19 cellular contexts compared by ENCODE assay signal in genomic region chr13:96450635-96451034, GRCh38.
DNase-seq lines count a peak whose midpoint lies in the region; ATAC-seq and TF ChIP-seq lines count a peak whose summit lies in the region.
"Had no signal": no experiment of that assay in that cellular context is flagged by ENCODE, and none has a peak within 500 bp of the region (broad histone marks: within the 10 kb centered on the region; RNA-seq: fewer than 3 reads in every experiment).

No MANE protein-coding gene starts in this region.

- no peak for TF ChIP-seq CTCF in right atrium auricular region (IDR thresholded peaks at IDR 0.05)
- no peak for TF ChIP-seq CTCF in endodermal cell (conservative IDR thresholded peaks at IDR 0.05)

- no peaks in the 10 kb centered on the region for H3K27me3 ChIP-seq in right atrium auricular region
- H3K27me3 ChIP-seq in endocrine pancreas (ENCODE audit: control insufficient read depth, insufficient read depth, low read length), result no peaks in the 10 kb centered on the region
- no peaks in the 10 kb centered on the region for H3K27me3 ChIP-seq in endodermal cell (ENCODE audit: control insufficient read depth, insufficient read depth, low read length, poor library complexity, severe bottlenecking)
- H3K27me3 ChIP-seq: BLaER1 treated with 17β-estradiol and CSF1 and Interleukin-3, amounts not matched to agents 10 nM and 100 nM had no signal

- H3K4me3 Mint-ChIP-seq in endodermal cell, result no peak overlapping the region
- H3K4me3 Mint-ChIP-seq: B cell; CD4-positive, alpha-beta T cell; CD8-positive, alpha-beta T cell had no signal

- intact Hi-C loops in left ventricle myocardium superior (cut with micrococcal nuclease), result no loop called here

- no peak overlapping the region for H3K27ac Mint-ChIP-seq in endodermal cell
- H3K27ac Mint-ChIP-seq: B cell; CD4-positive, alpha-beta T cell; CD8-positive, alpha-beta T cell had no signal

- H3K27ac ChIP-seq in right atrium auricular region (no peak overlapping the region), endodermal cell (ENCODE audit: low read depth, low read length) (no peak overlapping the region)
- H3K27ac ChIP-seq: BLaER1 treated with 17β-estradiol and CSF1 and Interleukin-3, amounts not matched to agents 10 nM and 100 nM; C4-2B had no signal

- H3K36me3 ChIP-seq in right atrium auricular region (no peaks in the 10 kb centered on the region), endocrine pancreas (ENCODE audit: control insufficient read depth, insufficient read depth, low read length) (no peaks in the 10 kb centered on the region), endodermal cell (ENCODE audit: control insufficient read depth, insufficient read depth, low read length) (no peaks in the 10 kb centered on the region)
- H3K36me3 ChIP-seq: BLaER1 treated with 17β-estradiol and CSF1 and Interleukin-3, amounts not matched to agents 10 nM and 100 nM had no signal

- H3K9me3 ChIP-seq in right atrium auricular region (no peaks in the 10 kb centered on the region), endocrine pancreas (ENCODE audit: control insufficient read depth, low read length) (no peaks in the 10 kb centered on the region), endodermal cell (ENCODE audit: control insufficient read depth, low read length) (no peaks in the 10 kb centered on the region)
- H3K9me3 ChIP-seq: BLaER1 treated with 17β-estradiol and CSF1 and Interleukin-3, amounts not matched to agents 10 nM and 100 nM; Caco-2 had no signal

- peaks cover 9% of the 10 kb centered on the region for H3K4me1 Mint-ChIP-seq in endodermal cell
- H3K4me1 Mint-ChIP-seq: B cell had no signal

- ATAC-seq in left ventricle myocardium superior (peak; percentile 48), left lobe of liver (peak; percentile 59)
- ATAC-seq: CD8-positive, alpha-beta T cell had no signal

- no peak overlapping the region for H3K4me3 ChIP-seq in right atrium auricular region
- H3K4me3 ChIP-seq in endocrine pancreas (ENCODE audit: control insufficient read depth, insufficient read depth, low read length), result peak overlapping the region; percentile 7
- no peak overlapping the region for H3K4me3 ChIP-seq in endodermal cell (ENCODE audit: low read length)
- H3K4me3 ChIP-seq: BLaER1 treated with 17β-estradiol and CSF1 and Interleukin-3, amounts not matched to agents 10 nM and 100 nM had no signal

- 80 to 90% methylated on average over 2 of the region's 2 CpGs for WGBS in endodermal cell (ENCODE audit: insufficient coverage in 1 of 2, insufficient read length in 1 of 2), 2 experiments

- peaks cover 2% of the 10 kb centered on the region for H3K27me3 Mint-ChIP-seq in endodermal cell (ENCODE audit: insufficient read depth)
- H3K27me3 Mint-ChIP-seq: B cell; CD4-positive, alpha-beta T cell had no signal

- no peaks in the 10 kb centered on the region for H3K4me1 ChIP-seq in right atrium auricular region
- H3K4me1 ChIP-seq in endocrine pancreas (ENCODE audit: control insufficient read depth, insufficient read depth, low read length), result peaks cover 10% of the 10 kb centered on the region
- no peaks in the 10 kb centered on the region for H3K4me1 ChIP-seq in endodermal cell (ENCODE audit: control insufficient read depth, insufficient read depth, low read length)
- H3K4me1 ChIP-seq: BLaER1 treated with 17β-estradiol and CSF1 and Interleukin-3, amounts not matched to agents 10 nM and 100 nM; Caco-2 had no signal

- H3K9me3 Mint-ChIP-seq in endodermal cell, result no peaks in the 10 kb centered on the region

- H3K36me3 Mint-ChIP-seq in endodermal cell (ENCODE audit: low read depth), result no peaks in the 10 kb centered on the region
- H3K36me3 Mint-ChIP-seq: CD8-positive, alpha-beta T cell had no signal

- peak; percentile 4 for DNase-seq in NCI-H510A treated with DMSO at 0.1 percent for 48 hours (lab: John Stamatoyannopoulos, UW)
- DNase-seq in NCI-H510A (lab: John Stamatoyannopoulos, UW), result no peak
- no peak for DNase-seq in left ventricle myocardium superior
- DNase-seq in right atrium auricular region (ENCODE audit: low spot score), result no peak
- DNase-seq in left lobe of liver (ENCODE audit: low spot score), result no peak
- no peak for DNase-seq in endodermal cell
- DNase-seq in activated naive CD4-positive, alpha-beta T cell treated with Interleukin-2 at 50 U/mL for 16 hours, result no peak
- DNase-seq: 8988T; AML-193; Caco-2; Calu3; CD4-positive, alpha-beta T cell; CD8-positive, alpha-beta T cell; DMS79 treated with DMSO at 0.1 percent for 48 hours; GF-D8 had no signal

- H3K9ac ChIP-seq in endocrine pancreas (ENCODE audit: control insufficient read depth, insufficient read depth, low read length), result no peak overlapping the region
- no peak overlapping the region for H3K9ac ChIP-seq in endodermal cell (ENCODE audit: extremely low read depth, low read length, poor library complexity, severe bottlenecking)
- H3K9ac ChIP-seq: BLaER1 treated with 17β-estradiol and CSF1 and Interleukin-3, amounts not matched to agents 10 nM and 100 nM had no signal
